In the genomic region with DNA sequence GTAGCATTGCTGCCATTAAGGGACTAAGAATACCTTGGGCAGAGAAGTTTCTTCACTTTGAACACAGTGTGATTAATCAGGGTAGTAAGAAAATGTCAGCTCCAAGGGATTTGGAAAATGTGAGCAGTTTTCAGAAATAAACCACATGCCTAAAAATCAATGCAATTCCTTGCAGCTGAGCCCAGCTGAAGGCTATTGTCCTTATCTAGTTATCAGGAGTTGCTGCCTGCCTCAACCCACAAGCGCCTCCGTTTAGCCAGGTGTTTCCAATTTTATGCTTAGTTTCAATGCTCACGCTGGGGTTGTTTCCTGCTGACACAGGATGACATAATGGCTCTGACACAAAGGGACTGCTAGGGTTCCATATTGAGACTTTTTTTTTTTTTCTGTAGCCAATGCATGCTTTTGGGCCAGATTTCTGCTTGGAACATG, we compare ENCODE assay signal across 11 cellular contexts.
DNase-seq lines count a peak whose midpoint lies in the region; ATAC-seq and TF ChIP-seq lines count a peak whose summit lies in the region.
"Had no signal": no experiment of that assay in that cellular context is flagged by ENCODE, and none has a peak within 500 bp of the region (broad histone marks: within the 10 kb centered on the region; RNA-seq: fewer than 3 reads in every experiment).

No MANE protein-coding gene starts in this region.

- H3K79me2 ChIP-seq in smooth muscle cell (ENCODE audit: low read depth) = no peaks in the 10 kb centered on the region

- H3K27me3 ChIP-seq in smooth muscle cell (ENCODE audit: low read depth) = no peaks in the 10 kb centered on the region

- TF ChIP-seq CTCF in epithelial cell of esophagus (IDR thresholded peaks at IDR 0.05; ENCODE audit: insufficient read depth, low read depth, low read length, missing control alignments) (no peak), smooth muscle cell (IDR thresholded peaks at IDR 0.05; ENCODE audit: borderline replicate concordance, insufficient read depth, poor library complexity, severe bottlenecking) (no peak)

- H3K27ac Mint-ChIP-seq in activated T-cell treated with anti-CD3 and anti-CD28 coated beads, Interleukin-2, amount 50 U/mL, for 24 hours = peak overlapping the region; percentile 5
- no peak overlapping the region for H3K27ac Mint-ChIP-seq in activated T-helper 2 cell treated with anti-CD3 and anti-CD28 coated beads, Interferon-gamma antibody, Interleukin-2, Interleukin-4, amounts not matched to agents 10 μg/mL and 5 μg/mL and 100 μg/mL, durations not matched to agents 14 hours and 24 hours and 36 hours
- H3K27ac Mint-ChIP-seq: activated naive CD8-positive, alpha-beta T cell treated with anti-CD3 and anti-CD28 coated beads, Interleukin-2, amount 10 ng/mL, durations not matched to agents 7 days and 5 days; CD14-positive monocyte; T-cell had no signal

- H2AFZ ChIP-seq in smooth muscle cell (ENCODE audit: low read depth) = no peak overlapping the region

- no peaks in the 10 kb centered on the region for H3F3A ChIP-seq in smooth muscle cell (ENCODE audit: low read depth)

- H3K9me3 Mint-ChIP-seq in activated T-cell treated with anti-CD3 and anti-CD28 coated beads, Interleukin-2, amount 50 U/mL, for 24 hours = peaks cover 13% of the 10 kb centered on the region
- peaks cover 9% of the 10 kb centered on the region for H3K9me3 Mint-ChIP-seq in activated T-helper 2 cell treated with anti-CD3 and anti-CD28 coated beads, Interferon-gamma antibody, Interleukin-2, Interleukin-4, amounts not matched to agents 10 μg/mL and 5 μg/mL and 100 μg/mL, durations not matched to agents 14 hours and 24 hours and 36 hours
- H3K9me3 Mint-ChIP-seq: activated naive CD8-positive, alpha-beta T cell treated with anti-CD3 and anti-CD28 coated beads, Interleukin-2, amount 10 ng/mL, durations not matched to agents 7 days and 5 days had no signal

- no peak overlapping the region for H3K4me3 Mint-ChIP-seq in activated T-cell treated with anti-CD3 and anti-CD28 coated beads, Interleukin-2, amount 50 U/mL, for 24 hours
- H3K4me3 Mint-ChIP-seq in activated T-helper 2 cell treated with anti-CD3 and anti-CD28 coated beads, Interferon-gamma antibody, Interleukin-2, Interleukin-4, amounts not matched to agents 10 μg/mL and 5 μg/mL and 100 μg/mL, durations not matched to agents 14 hours and 24 hours and 36 hours (ENCODE audit: low read depth) = no peak overlapping the region
- H3K4me3 Mint-ChIP-seq: activated naive CD8-positive, alpha-beta T cell treated with anti-CD3 and anti-CD28 coated beads, Interleukin-2, amount 10 ng/mL, durations not matched to agents 7 days and 5 days; CD14-positive monocyte; T-cell had no signal

- peaks cover 20% of the 10 kb centered on the region for H3K4me1 Mint-ChIP-seq in activated T-cell treated with anti-CD3 and anti-CD28 coated beads, Interleukin-2, amount 50 U/mL, for 24 hours (ENCODE audit: low read depth)
- peaks cover 10% of the 10 kb centered on the region for H3K4me1 Mint-ChIP-seq in activated T-helper 2 cell treated with anti-CD3 and anti-CD28 coated beads, Interferon-gamma antibody, Interleukin-2, Interleukin-4, amounts not matched to agents 10 μg/mL and 5 μg/mL and 100 μg/mL, durations not matched to agents 14 hours and 24 hours and 36 hours (ENCODE audit: low read depth)
- H3K4me1 Mint-ChIP-seq: activated naive CD8-positive, alpha-beta T cell treated with anti-CD3 and anti-CD28 coated beads, Interleukin-2, amount 10 ng/mL, durations not matched to agents 7 days and 5 days; CD14-positive monocyte had no signal

- H3K9ac ChIP-seq in smooth muscle cell (ENCODE audit: low read depth) = no peak overlapping the region

- no peak overlapping the region for H3K27ac ChIP-seq in smooth muscle cell (ENCODE audit: low read depth)

- H4K20me1 ChIP-seq in smooth muscle cell (ENCODE audit: low read depth) = no peaks in the 10 kb centered on the region

- H3K36me3 Mint-ChIP-seq in activated T-cell treated with anti-CD3 and anti-CD28 coated beads, Interleukin-2, amount 50 U/mL, for 24 hours (ENCODE audit: low read depth) = peaks cover 29% of the 10 kb centered on the region
- H3K36me3 Mint-ChIP-seq in activated T-helper 2 cell treated with anti-CD3 and anti-CD28 coated beads, Interferon-gamma antibody, Interleukin-2, Interleukin-4, amounts not matched to agents 10 μg/mL and 5 μg/mL and 100 μg/mL, durations not matched to agents 14 hours and 24 hours and 36 hours (ENCODE audit: low read depth) = peaks cover 2% of the 10 kb centered on the region
- H3K36me3 Mint-ChIP-seq: activated naive CD8-positive, alpha-beta T cell treated with anti-CD3 and anti-CD28 coated beads, Interleukin-2, amount 10 ng/mL, durations not matched to agents 7 days and 5 days; CD14-positive monocyte had no signal

- no peaks in the 10 kb centered on the region for H3K27me3 Mint-ChIP-seq in activated T-cell treated with anti-CD3 and anti-CD28 coated beads, Interleukin-2, amount 50 U/mL, for 24 hours
- no peaks in the 10 kb centered on the region for H3K27me3 Mint-ChIP-seq in activated T-helper 2 cell treated with anti-CD3 and anti-CD28 coated beads, Interferon-gamma antibody, Interleukin-2, Interleukin-4, amounts not matched to agents 10 μg/mL and 5 μg/mL and 100 μg/mL, durations not matched to agents 14 hours and 24 hours and 36 hours (ENCODE audit: low read depth)
- H3K27me3 Mint-ChIP-seq: T-cell had no signal

- ATAC-seq in left lobe of liver = no peak
- no peak for ATAC-seq in GM18907 (IDR thresholded peaks at IDR 0.05; ENCODE audit: unreplicated experiment)
- ATAC-seq: T-cell had no signal

- H3K9me3 ChIP-seq in smooth muscle cell (replicated peaks; ENCODE audit: low read depth) = no peaks in the 10 kb centered on the region

- no peaks in the 10 kb centered on the region for H3K36me3 ChIP-seq in smooth muscle cell (ENCODE audit: low read depth)

- 20% methylated on average over 3 of the region's 3 CpGs for WGBS in smooth muscle cell (ENCODE audit: low lambda C conversion rate)

- intact Hi-C loops in activated T-helper 2 cell treated with anti-CD3 and anti-CD28 coated beads, Interferon-gamma antibody, Interleukin-2, Interleukin-4, amounts not matched to agents 10 μg/mL and 5 μg/mL and 100 μg/mL, durations not matched to agents 14 hours and 24 hours and 36 hours (cut with micrococcal nuclease) = no loop called here

- peak overlapping the region; percentile 16 for H3K4me2 ChIP-seq in smooth muscle cell

- H3K4me3 ChIP-seq in epithelial cell of esophagus (ENCODE audit: low read length) = no peak overlapping the region
- no peak overlapping the region for H3K4me3 ChIP-seq in smooth muscle cell

- no peaks in the 10 kb centered on the region for H3K4me1 ChIP-seq in smooth muscle cell (ENCODE audit: low read depth)

- no peak for DNase-seq in activated T-cell treated with anti-CD3 and anti-CD28 coated beads, Interleukin-2, amount 50 U/mL, for 24 hours
- no peak for DNase-seq in activated T-cell treated with anti-CD3 and anti-CD28 coated beads, Interleukin-2, amount 50 U/mL, for 1 hour
- DNase-seq in NCI-H2081 treated with DMSO at 0.1 percent for 48 hours (lab: John Stamatoyannopoulos, UW) = peak; percentile 81
- DNase-seq in epithelial cell of esophagus (ENCODE audit: low read depth) = peak; percentile 17
- no peak for DNase-seq in smooth muscle cell (lab: John Stamatoyannopoulos, UW; ENCODE audit: unreplicated experiment)
- DNase-seq in left lobe of liver (ENCODE audit: low spot score) = no peak
- no peak for DNase-seq in activated T-helper 2 cell treated with anti-CD3 and anti-CD28 coated beads, Interferon-gamma antibody, Interleukin-2, Interleukin-4, amounts not matched to agents 10 μg/mL and 5 μg/mL and 100 μg/mL, durations not matched to agents 14 hours and 24 hours and 36 hours (ENCODE audit: low spot score)
- DNase-seq: activated naive CD8-positive, alpha-beta T cell treated with anti-CD3 and anti-CD28 coated beads, Interleukin-2, amount 10 ng/mL, durations not matched to agents 7 days and 5 days; T-cell had no signal

Comparison
In these comparisons a context has a peak if more than half of its experiments do, and no peak if none do; other contexts are left out.
1. DNase-seq: peak in NCI-H2081 treated with DMSO at 0.1 percent for 48 hours (single experiment) and epithelial cell of esophagus (single experiment); none in activated T-cell treated with anti-CD3 and anti-CD28 coated beads, Interleukin-2, amount 50 U/mL, for 24 hours (single experiment), activated T-cell treated with anti-CD3 and anti-CD28 coated beads, Interleukin-2, amount 50 U/mL, for 1 hour (single experiment), smooth muscle cell (single experiment), left lobe of liver (single experiment) and activated T-helper 2 cell treated with anti-CD3 and anti-CD28 coated beads, Interferon-gamma antibody, Interleukin-2, Interleukin-4, amounts not matched to agents 10 μg/mL and 5 μg/mL and 100 μg/mL, durations not matched to agents 14 hours and 24 hours and 36 hours (single experiment).